8 cellular contexts compared by ENCODE assay signal in genomic region chr18:12702221-12703095, GRCh38. TPM values are rescaled to one million over a fixed set of nuclear protein-coding genes. Genes with fewer than 3 reads are reported as not detected.
A peak's percentile ranks its signal among the peaks of the same experiment; 100 is the strongest.
DNase-seq lines count a peak whose midpoint lies in the region; ATAC-seq and TF ChIP-seq lines count a peak whose summit lies in the region.

Gene CEP76 (minus strand): TSS chr18:12702723. CDS start chr18:12702548, 175 bp downstream.
Gene PSMG2 (plus strand): TSS chr18:12703042. CDS start chr18:12703108, 66 bp downstream.

- peak within 1 kb of the TSS; percentile 100 for H2BK5ac ChIP-seq in trophoblast cell (ENCODE audit: low read depth, low read length, poor library complexity)

- H3K4me1 ChIP-seq in trophoblast cell (ENCODE audit: control insufficient read depth in 1 of 2, insufficient read depth in 2 of 2, low read length in 2 of 2) (peaks cover 5 to 7% of the 10 kb centered on the region in 2 experiments), tibial artery (peaks cover 0 to 38% (median 25%) of the 10 kb centered on the region in 4 donors)

- TF ChIP-seq CTCF in tibial artery (IDR thresholded peaks at IDR 0.05), result no peak

- no CpG with 5 or more reads among the region's 89 CpGs for WGBS in trophoblast cell (ENCODE audit: extremely low coverage, insufficient coverage, insufficient read length)

- peak within 1 kb of the TSS; percentile 84 for H3K4me2 ChIP-seq in trophoblast cell (ENCODE audit: low read length)

- peak within 1 kb of the TSS; percentile 82 for H3K27ac ChIP-seq in trophoblast cell (ENCODE audit: low read depth, low read length)
- H3K27ac ChIP-seq in tibial artery, result peak within 1 kb of the TSS; percentile 93 to 95

- H3K9me3 Mint-ChIP-seq in activated naive CD8-positive, alpha-beta T cell treated with anti-CD3 and anti-CD28 coated beads, Interleukin-2, amount 10 ng/mL, durations not matched to agents 7 days and 5 days, result no peaks in the 10 kb centered on the region

- H3K36me3 Mint-ChIP-seq in activated naive CD8-positive, alpha-beta T cell treated with anti-CD3 and anti-CD28 coated beads, Interleukin-2, amount 10 ng/mL, durations not matched to agents 7 days and 5 days, result peaks cover 17% of the 10 kb centered on the region

- peak within 1 kb of the TSS; percentile 100 for H4K91ac ChIP-seq in trophoblast cell (ENCODE audit: low read depth, low read length)

- H3K4me1 Mint-ChIP-seq in activated naive CD8-positive, alpha-beta T cell treated with anti-CD3 and anti-CD28 coated beads, Interleukin-2, amount 10 ng/mL, durations not matched to agents 7 days and 5 days, result peaks cover 38% of the 10 kb centered on the region

- peaks cover 13% of the 10 kb centered on the region for H3K79me2 ChIP-seq in trophoblast cell (ENCODE audit: control insufficient read depth, insufficient read depth, low read length, poor library complexity)

- peak within 1 kb of the TSS; percentile 87 for H3K4me3 Mint-ChIP-seq in activated naive CD8-positive, alpha-beta T cell treated with anti-CD3 and anti-CD28 coated beads, Interleukin-2, amount 10 ng/mL, durations not matched to agents 7 days and 5 days

- H3K18ac ChIP-seq in trophoblast cell (ENCODE audit: low read length), result peak within 1 kb of the TSS; percentile 99

- H3K23ac ChIP-seq in trophoblast cell (ENCODE audit: low read length), result no peak within 1 kb of the TSS

- peak within 1 kb of the TSS; percentile 64 for H2AFZ ChIP-seq in trophoblast cell (ENCODE audit: insufficient read depth, low read length, poor library complexity)

- H4K12ac ChIP-seq in trophoblast cell (ENCODE audit: low read depth, low read length), result peak within 1 kb of the TSS; percentile 100

- peak; percentile 77 for ATAC-seq in HG02588 (IDR thresholded peaks at IDR 0.05; ENCODE audit: unreplicated experiment)
- peak; percentile 82 for ATAC-seq in activated naive CD8-positive, alpha-beta T cell treated with anti-CD3 and anti-CD28 coated beads, Interleukin-2, amount 10 ng/mL, durations not matched to agents 7 days and 5 days (ENCODE audit: low read depth)
- ATAC-seq in Right ventricle myocardium superior (ENCODE audit: poor library complexity), result peak; percentile 99

- H3K9me3 ChIP-seq in trophoblast cell (ENCODE audit: insufficient read depth, low read depth, low read length) (no peaks in the 10 kb centered on the region), tibial artery (no peaks in the 10 kb centered on the region)

- peak within 1 kb of the TSS; percentile 85 for H2BK12ac ChIP-seq in trophoblast cell (ENCODE audit: low read length)

- peak within 1 kb of the TSS; percentile 99 for H3K4ac ChIP-seq in trophoblast cell (ENCODE audit: low read depth, low read length)

- H3K27me3 ChIP-seq in trophoblast cell (ENCODE audit: insufficient read depth, low read length), result no peaks in the 10 kb centered on the region
- H3K27me3 ChIP-seq in tibial artery, result no peaks in the 10 kb centered on the region

- peak; percentile 69 for DNase-seq in NCI-H1092 treated with DMSO at 0.1 percent for 48 hours (lab: John Stamatoyannopoulos, UW)
- DNase-seq in SW 1271 (lab: John Stamatoyannopoulos, UW), result peak; percentile 25 to 49
- peak; percentile 90 for DNase-seq in activated naive CD8-positive, alpha-beta T cell treated with anti-CD3 and anti-CD28 coated beads, Interleukin-2, amount 10 ng/mL, durations not matched to agents 7 days and 5 days
- DNase-seq in Right ventricle myocardium superior, result peak; percentile 97
- DNase-seq in trophoblast cell, result peak; percentile 75 to 84
- DNase-seq in tibial artery, result peak; percentile 88 to 93

- TF ChIP-seq POLR2A in GM10847 (IDR thresholded peaks at IDR 0.05; ENCODE audit: extremely low read depth, insufficient read length), result peak; percentile 74

- POLR2A ChIA-PET in activated naive CD8-positive, alpha-beta T cell treated with anti-CD3 and anti-CD28 coated beads, Interleukin-2, amount 10 ng/mL, durations not matched to agents 7 days and 5 days (lab: Charles Lee), result interaction anchor here (0.5 to 3.3 kb wide), 15 partner anchors 8 to 571 kb away, joined by 3 to 18 read pairs (median 3); partner anchors contain the start of genes AFG3L2, CEP192, PTPN2 and SEH1L

- H3K9ac ChIP-seq in trophoblast cell (ENCODE audit: low read length), result peak within 1 kb of the TSS; percentile 96

- peaks cover 10% of the 10 kb centered on the region for H3K79me1 ChIP-seq in trophoblast cell (ENCODE audit: low read length)

- H4K8ac ChIP-seq in trophoblast cell (ENCODE audit: low read depth, low read length), result peak within 1 kb of the TSS; percentile 100

- peak within 1 kb of the TSS; percentile 95 for H3K27ac Mint-ChIP-seq in activated naive CD8-positive, alpha-beta T cell treated with anti-CD3 and anti-CD28 coated beads, Interleukin-2, amount 10 ng/mL, durations not matched to agents 7 days and 5 days

- intact Hi-C loops in Right ventricle myocardium superior (cut with DNase I) (no loop called here), tibial artery (cut with DNase I; ENCODE audit: low total_unique reads) (no loop called here)

- H3K14ac ChIP-seq in trophoblast cell (ENCODE audit: low read length), result peak within 1 kb of the TSS; percentile 99

- H3K36me3 ChIP-seq in trophoblast cell (ENCODE audit: control insufficient read depth in 1 of 2, insufficient read depth in 2 of 2, low read length in 2 of 2), result peaks cover under 1 to 4% of the 10 kb centered on the region in 2 experiments
- peaks cover 13 to 22% (median 14%) of the 10 kb centered on the region in 3 donors for H3K36me3 ChIP-seq in tibial artery

- peak within 1 kb of the TSS; percentile 100 for H2BK120ac ChIP-seq in trophoblast cell (ENCODE audit: insufficient read depth, low read length, poor library complexity)

- peak within 1 kb of the TSS; percentile 95 for H2AK5ac ChIP-seq in trophoblast cell (ENCODE audit: low read length)

- H3K27me3 Mint-ChIP-seq in activated naive CD8-positive, alpha-beta T cell treated with anti-CD3 and anti-CD28 coated beads, Interleukin-2, amount 10 ng/mL, durations not matched to agents 7 days and 5 days, result no peaks in the 10 kb centered on the region

- H3K4me3 ChIP-seq in trophoblast cell (ENCODE audit: low read depth, low read length), result peak within 1 kb of the TSS; percentile 93
- peak within 1 kb of the TSS; percentile 88 to 90 for H3K4me3 ChIP-seq in tibial artery

RNA-seq across cellular contexts. Expression of gene CEP76, which starts in this region (rescaled TPM):
- 10 to 100 TPM; 12.4 to 14.4 TPM for total RNA-seq in activated naive CD8-positive, alpha-beta T cell treated with anti-CD3 and anti-CD28 coated beads, Interleukin-2, amount 10 ng/mL, durations not matched to agents 7 days and 5 days
- 2.4 TPM for total RNA-seq in Right ventricle myocardium superior
- 8.5 and 9.3 TPM in 2 replicates for polyA plus RNA-seq in trophoblast cell (2013)

RNA-seq across cellular contexts. Expression of gene PSMG2, which starts in this region (rescaled TPM):
- 10 to 100 TPM; 90.6 to 97.2 TPM for total RNA-seq in activated naive CD8-positive, alpha-beta T cell treated with anti-CD3 and anti-CD28 coated beads, Interleukin-2, amount 10 ng/mL, durations not matched to agents 7 days and 5 days
- 42.6 TPM for total RNA-seq in Right ventricle myocardium superior
- polyA plus RNA-seq in trophoblast cell (2013), result 73.6 and 74.2 TPM in 2 replicates

Comparison
In these comparisons a context has a peak if more than half of its experiments do, and no peak if none do; other contexts are left out.
1. Peak in every context shown above with its lines: DNase-seq, ATAC-seq, H3K4me3 ChIP-seq and H3K27ac ChIP-seq.
2. DNase-seq: peak in every context shown above with its lines; median percentile 97 in Right ventricle myocardium superior; 90 in tibial artery; 90 in activated naive CD8-positive, alpha-beta T cell treated with anti-CD3 and anti-CD28 coated beads, Interleukin-2, amount 10 ng/mL, durations not matched to agents 7 days and 5 days; 80 in trophoblast cell; 69 in NCI-H1092 treated with DMSO at 0.1 percent for 48 hours; 37 in SW 1271.